In genomic region chr20:4299250-4299649, GRCh38 we compare ENCODE assay signal across 33 cellular contexts. TPM values are rescaled to one million over a fixed set of nuclear protein-coding genes. Genes with fewer than 3 reads are reported as not detected.
"Had no signal": no experiment of that assay in that cellular context is flagged by ENCODE, and none has a peak within 500 bp of the region (broad histone marks: within the 10 kb centered on the region; RNA-seq: fewer than 3 reads in every experiment).

No MANE protein-coding gene starts in this region.

- H3K4me1 Mint-ChIP-seq: natural killer cell; nephron; stimulated activated memory B cell treated with anti-CD40 and anti-IgM and Interleukin-4, amounts not matched to agents 10 μg/mL and 1 μg/mL and 100 μg/mL, for 72 hours; stimulated activated naive CD8-positive, alpha-beta T cell treated with anti-CD3 and anti-CD28 coated beads, Interleukin-15, amount 100 ng/mL, for 72 hours had no signal

- H3K36me3 Mint-ChIP-seq: natural killer cell; neural progenitor cell; stimulated activated memory B cell treated with anti-CD40 and anti-IgM and Interleukin-4, amounts not matched to agents 10 μg/mL and 1 μg/mL and 100 μg/mL, for 72 hours; type B pancreatic cell had no signal

- H3K4me1 ChIP-seq: neural progenitor cell, parathyroid adenoma, spleen, testis, transverse colon, upper lobe of right lung, uterus had no signal

- H3K27ac ChIP-seq: neural progenitor cell, ovary, parathyroid adenoma, psoas muscle, skin epidermis, spleen, suprapubic skin, testis, tibial artery, transverse colon, upper lobe of right lung had no signal

- H3K4me3 ChIP-seq: neural progenitor cell, ovary, psoas muscle, skin epidermis, smooth muscle cell, spleen, suprapubic skin, testis, tibial artery, transverse colon, upper lobe of right lung, uterus had no signal

- H3K9ac ChIP-seq: neural progenitor cell, parathyroid adenoma had no signal

- H3K27ac Mint-ChIP-seq: natural killer cell; nephron; neural progenitor cell; progenitor cell of endocrine pancreas; stimulated activated memory B cell treated with anti-CD40 and anti-IgM and Interleukin-4, amounts not matched to agents 10 μg/mL and 1 μg/mL and 100 μg/mL, for 72 hours; type B pancreatic cell had no signal

- H3K9me3 Mint-ChIP-seq: natural killer cell, nephron, type B pancreatic cell had no signal

- H3K9me3 ChIP-seq: ovary, psoas muscle, spleen, suprapubic skin, testis, tibial artery, transverse colon, upper lobe of right lung, uterus had no signal

- H3K4me3 Mint-ChIP-seq: natural killer cell; nephron; neural progenitor cell; stimulated activated memory B cell treated with anti-CD40 and anti-IgM and Interleukin-4, amounts not matched to agents 10 μg/mL and 1 μg/mL and 100 μg/mL, for 72 hours; stimulated activated naive CD8-positive, alpha-beta T cell treated with anti-CD3 and anti-CD28 coated beads, Interleukin-15, amount 100 ng/mL, for 72 hours; type B pancreatic cell had no signal

- ATAC-seq: natural killer cell; psoas muscle; right cardiac atrium; sciatic nerve; stimulated activated memory B cell treated with anti-CD40 and anti-IgM and Interleukin-4, amounts not matched to agents 10 μg/mL and 1 μg/mL and 100 μg/mL, for 72 hours; stimulated activated naive CD8-positive, alpha-beta T cell treated with anti-CD3 and anti-CD28 coated beads, Interleukin-15, amount 100 ng/mL, for 72 hours; stimulated activated naive CD8-positive, alpha-beta T cell treated with anti-CD3 and anti-CD28 coated beads, Interleukin-15, Interleukin-2, amounts not matched to agents 100 U/mL and 50 U/mL, for 24 hours; upper lobe of right lung had no signal

- DNase-seq: natural killer cell; occipital lobe; ovary; posterior cingulate gyrus; psoas muscle; right cardiac atrium; spleen; stimulated activated CD4-positive, alpha-beta T cell treated with anti-CD3 and anti-CD28 coated beads, Interleukin-12 subunit alpha, Interleukin-12 subunit beta, amount 100 ng/mL, for 4 hours; stimulated activated CD4-positive, alpha-beta T cell treated with anti-CD3 and anti-CD28 coated beads, Interleukin-1b, Interleukin-23, amount 100 ng/mL, for 48 hours; stimulated activated CD4-positive, alpha-beta T cell treated with anti-CD3 and anti-CD28 coated beads, Interleukin-4, amount 100 ng/mL, for 1 hour; stimulated activated CD4-positive, alpha-beta T cell treated with anti-CD3 and anti-CD28 coated beads, Interleukin-4, amount 100 ng/mL, for 4 hours; stimulated activated CD8-positive, alpha-beta memory T cell treated with anti-CD3 and anti-CD28 coated beads, Interleukin-4, amount 100 ng/mL, for 48 hours; stimulated activated naive CD4-positive, alpha-beta T cell; stimulated activated naive CD8-positive, alpha-beta T cell treated with anti-CD3 and anti-CD28 coated beads, Interleukin-15, amount 100 ng/mL, for 72 hours; stimulated activated naive CD8-positive, alpha-beta T cell treated with anti-CD3 and anti-CD28 coated beads, Interleukin-15, Interleukin-2, amounts not matched to agents 100 U/mL and 50 U/mL, for 24 hours; substantia nigra; testis; tibial artery; transverse colon; upper lobe of right lung; uterus had no signal

- H2AFZ ChIP-seq: neural progenitor cell, parathyroid adenoma had no signal

- H3K4me2 ChIP-seq: neural progenitor cell, smooth muscle cell had no signal

- H3K36me3 ChIP-seq: neural progenitor cell, ovary, spleen, suprapubic skin, tibial artery, transverse colon, upper lobe of right lung, uterus had no signal

- H3K27me3 ChIP-seq: neural progenitor cell, ovary, testis, tibial artery, transverse colon, upper lobe of right lung, uterus had no signal

RNA-seq across cellular contexts. Expression of gene ADRA1D, which starts 50.2 kb away (rescaled TPM):
- total RNA-seq: natural killer cell, osteoblast, progenitor cell of endocrine pancreas, smooth muscle cell had no signal
- polyA plus RNA-seq: neural cell, smooth muscle cell had no signal
